ENCODE assay signal across 29 cellular contexts in the genomic region with DNA sequence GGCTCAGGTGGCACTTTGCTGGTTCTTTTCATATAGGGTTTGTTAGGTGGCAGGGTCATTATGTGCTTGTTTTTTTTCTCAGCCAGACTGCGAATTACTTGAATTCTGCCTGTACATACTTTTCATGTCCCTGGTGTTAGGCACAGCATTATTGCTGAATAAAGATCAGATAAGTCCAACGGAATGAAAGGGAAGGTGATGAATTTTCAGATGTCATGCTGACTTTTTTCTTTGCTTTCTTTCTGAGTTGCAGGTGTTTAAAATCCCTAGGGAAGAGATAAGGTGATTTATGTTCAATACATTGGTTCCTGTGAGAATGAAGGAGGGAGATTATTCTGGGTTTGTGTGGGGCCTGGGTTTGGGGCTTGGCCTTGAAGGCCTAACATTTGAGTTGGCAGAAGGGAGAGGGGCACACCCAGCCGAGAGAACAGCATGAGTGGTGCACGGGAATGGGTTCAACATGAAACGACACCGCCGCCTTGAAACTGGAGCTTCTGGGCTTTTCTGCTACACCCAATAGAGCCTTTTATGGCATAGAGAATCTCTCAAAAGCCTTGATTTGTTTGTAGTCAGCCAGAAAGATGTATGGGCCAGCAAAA.
DNase-seq lines count a peak whose midpoint lies in the region; ATAC-seq, FAIRE-seq and TF ChIP-seq lines count a peak whose summit lies in the region.
"Had no signal": no experiment of that assay in that cellular context is flagged by ENCODE, and none has a peak within 500 bp of the region (broad histone marks: within the 10 kb centered on the region; RNA-seq: fewer than 3 reads in every experiment).

No MANE protein-coding gene starts in this region.

- H3K27me3 Mint-ChIP-seq in HFFc6 (ENCODE audit: insufficient read depth): no peaks in the 10 kb centered on the region
- no peaks in the 10 kb centered on the region for H3K27me3 Mint-ChIP-seq in stimulated activated naive B cell treated with anti-CD40 and anti-IgM and Interleukin-4, amounts not matched to agents 10 μg/mL and 1 μg/mL and 100 μg/mL, for 72 hours
- H3K27me3 Mint-ChIP-seq: activated naive CD4-positive, alpha-beta T cell treated with anti-CD3 and anti-CD28 coated beads, Interleukin-2, amount 50 U/mL, for 24 hours; type B pancreatic cell had no signal

- no peak for FAIRE-seq in K562 (lab: Jason Lieb, UNC)

- H3K9me1 ChIP-seq in K562 (ENCODE audit: control insufficient read depth, insufficient read depth, low read length): no peaks in the 10 kb centered on the region

- H3K9me3 ChIP-seq in K562 (replicated peaks; ENCODE audit: control insufficient read depth, insufficient read depth, low read depth, low read length) (no peaks in the 10 kb centered on the region), HAP-1 (no peaks in the 10 kb centered on the region), GM23248 (ENCODE audit: low read depth) (no peaks in the 10 kb centered on the region)
- H3K9me3 ChIP-seq: gastroesophageal sphincter, MG63, psoas muscle, sigmoid colon had no signal

- TF ChIP-seq POLR2A in K562 (conservative IDR thresholded peaks at IDR 0.05): no peak

- H3K23ac ChIP-seq in mesendoderm (ENCODE audit: low read length): no peak overlapping the region

- H3K9ac ChIP-seq in K562 (ENCODE audit: insufficient read depth in 1 of 2, low read depth in 2 of 2, low read length in 2 of 2) (no peak overlapping the region), mesendoderm (ENCODE audit: low read length) (no peak overlapping the region), GM23248 (no peak overlapping the region)
- H3K9ac ChIP-seq: BLaER1 treated with 17β-estradiol and CSF1 and Interleukin-3, amounts not matched to agents 10 nM and 100 nM; KMS-11 had no signal

- H3K36me3 ChIP-seq in K562 (ENCODE audit: control insufficient read depth, insufficient read depth, low read length) (no peaks in the 10 kb centered on the region), mesendoderm (ENCODE audit: control insufficient read depth, insufficient read depth, low read length) (no peaks in the 10 kb centered on the region), HAP-1 (replicated peaks) (no peaks in the 10 kb centered on the region), GM23248 (ENCODE audit: low read depth) (no peaks in the 10 kb centered on the region)
- H3K36me3 ChIP-seq: gastroesophageal sphincter, MG63, sigmoid colon had no signal

- H3K56ac ChIP-seq in mesendoderm (ENCODE audit: low read length): no peak overlapping the region

- CTCF ChIA-PET in K562 (lab: Yijun Ruan, JAX; ENCODE audit: low intra/inter-chr PET ratio): no interaction called here

- no peak for TF ChIP-seq RAD21 in K562 (CRISPR knock-in tag; conservative IDR thresholded peaks at IDR 0.05 in 1 of 2, IDR thresholded peaks at IDR 0.05 in 1 of 2)

- peak overlapping the region; percentile 22; the same call in 1 of the 3 replicates for H3K27ac ChIP-seq in K562 (ENCODE audit: extremely low read depth, low read depth, low read length)
- H3K27ac ChIP-seq in mesendoderm (ENCODE audit: low read depth, low read length): no peak overlapping the region
- no peak overlapping the region for H3K27ac ChIP-seq in GM23248
- H3K27ac ChIP-seq: BLaER1 treated with 17β-estradiol and CSF1 and Interleukin-3, amounts not matched to agents 10 nM and 100 nM; gastroesophageal sphincter; KMS-11; psoas muscle; sigmoid colon had no signal

- H3K27ac Mint-ChIP-seq in HFFc6: peak overlapping the region; percentile 17; the same call in 1 of the 2 replicates
- H3K27ac Mint-ChIP-seq in stimulated activated naive B cell treated with anti-CD40 and anti-IgM and Interleukin-4, amounts not matched to agents 10 μg/mL and 1 μg/mL and 100 μg/mL, for 72 hours: peak overlapping the region; percentile 78
- H3K27ac Mint-ChIP-seq: activated CD8-positive, alpha-beta T cell treated with anti-CD3 and anti-CD28 coated beads, Interleukin-2, amount 10 ng/mL, durations not matched to agents 7 days and 5 days; activated naive CD4-positive, alpha-beta T cell treated with anti-CD3 and anti-CD28 coated beads, Interleukin-2, amount 50 U/mL, for 24 hours; activated T-helper 2 cell treated with anti-CD3 and anti-CD28 coated beads, Interferon-gamma antibody, Interleukin-2, Interleukin-4, amounts not matched to agents 10 μg/mL and 5 μg/mL and 100 μg/mL, durations not matched to agents 14 hours and 24 hours and 36 hours; type B pancreatic cell had no signal

- no peaks in the 10 kb centered on the region for H3K27me3 ChIP-seq in K562 (ENCODE audit: control insufficient read depth in 2 of 2, insufficient read depth in 2 of 2, low read length in 2 of 2)
- H3K27me3 ChIP-seq in mesendoderm (ENCODE audit: insufficient read depth, low read length, poor library complexity): no peaks in the 10 kb centered on the region
- no peaks in the 10 kb centered on the region for H3K27me3 ChIP-seq in HAP-1 (ENCODE audit: low read depth)
- H3K27me3 ChIP-seq in GM23248 (replicated peaks; ENCODE audit: insufficient read depth): no peaks in the 10 kb centered on the region
- H3K27me3 ChIP-seq: BLaER1 treated with 17β-estradiol and CSF1 and Interleukin-3, amounts not matched to agents 10 nM and 100 nM; gastroesophageal sphincter; MG63; sigmoid colon had no signal

- H2BK120ac ChIP-seq in mesendoderm (ENCODE audit: low read depth, low read length): no peak overlapping the region

- no peaks in the 10 kb centered on the region for H3K79me2 ChIP-seq in K562 (ENCODE audit: control insufficient read depth, insufficient read depth, low read length)
- peaks cover 15% of the 10 kb centered on the region for H3K79me2 ChIP-seq in mesendoderm (ENCODE audit: control insufficient read depth, insufficient read depth, low read length)
- peaks cover 100% of the 10 kb centered on the region for H3K79me2 ChIP-seq in GM23248 (ENCODE audit: insufficient read depth)

- H3K4ac ChIP-seq in mesendoderm (ENCODE audit: low read depth, low read length): no peak overlapping the region

- H3K79me1 ChIP-seq in mesendoderm (ENCODE audit: low read length): peaks cover 2% of the 10 kb centered on the region

- no peak overlapping the region for H4K8ac ChIP-seq in mesendoderm (ENCODE audit: low read depth, low read length)

- peaks cover 75% of the 10 kb centered on the region for H3K4me1 Mint-ChIP-seq in HFFc6 (ENCODE audit: low read depth)
- H3K4me1 Mint-ChIP-seq in stimulated activated naive B cell treated with anti-CD40 and anti-IgM and Interleukin-4, amounts not matched to agents 10 μg/mL and 1 μg/mL and 100 μg/mL, for 72 hours: peaks cover 45 to 79% of the 10 kb centered on the region in 2 donors

- no peaks in the 10 kb centered on the region for H3K9me2 ChIP-seq in GM23248 (ENCODE audit: insufficient read depth)

- H3K4me3 Mint-ChIP-seq in HFFc6: no peak overlapping the region
- peak overlapping the region in 1 of 2 donors; percentile 49 for H3K4me3 Mint-ChIP-seq in stimulated activated naive B cell treated with anti-CD40 and anti-IgM and Interleukin-4, amounts not matched to agents 10 μg/mL and 1 μg/mL and 100 μg/mL, for 72 hours
- H3K4me3 Mint-ChIP-seq: activated CD8-positive, alpha-beta T cell treated with anti-CD3 and anti-CD28 coated beads, Interleukin-2, amount 10 ng/mL, durations not matched to agents 7 days and 5 days; activated naive CD4-positive, alpha-beta T cell treated with anti-CD3 and anti-CD28 coated beads, Interleukin-2, amount 50 U/mL, for 24 hours; immature natural killer cell; type B pancreatic cell had no signal

- no peak for TF ChIP-seq EP300 in K562 (IDR thresholded peaks at IDR 0.05; ENCODE audit: low read length)

- peaks cover 26% of the 10 kb centered on the region for H3F3A ChIP-seq in GM23248 (ENCODE audit: insufficient read depth)

- no peak overlapping the region for H2BK15ac ChIP-seq in mesendoderm (replicated peaks; ENCODE audit: low read depth)

- no peak overlapping the region for H2AK5ac ChIP-seq in mesendoderm (ENCODE audit: low read length)

- no peak overlapping the region for H2BK5ac ChIP-seq in mesendoderm (ENCODE audit: low read length)

- intact Hi-C loops in K562 (cut with micrococcal nuclease): no loop called here

- no peak for ATAC-seq in K562
- ATAC-seq in stimulated activated naive B cell treated with anti-CD40 and anti-IgM and Interleukin-4, amounts not matched to agents 10 μg/mL and 1 μg/mL and 100 μg/mL, for 72 hours (replicated peaks): no peak
- ATAC-seq: activated CD8-positive, alpha-beta T cell treated with anti-CD3 and anti-CD28 coated beads, Interleukin-2, amount 10 ng/mL, durations not matched to agents 7 days and 5 days; gastroesophageal sphincter; psoas muscle; Right ventricle myocardium inferior had no signal

- peaks cover 41% of the 10 kb centered on the region for H3K36me3 Mint-ChIP-seq in HFFc6 (ENCODE audit: low read depth)
- peaks cover 41 to 61% of the 10 kb centered on the region in 2 donors for H3K36me3 Mint-ChIP-seq in stimulated activated naive B cell treated with anti-CD40 and anti-IgM and Interleukin-4, amounts not matched to agents 10 μg/mL and 1 μg/mL and 100 μg/mL, for 72 hours
- H3K36me3 Mint-ChIP-seq: immature natural killer cell had no signal

- WGBS in K562 (ENCODE audit: insufficient coverage, low coverage, missing lambda C conversion rate): 55% methylated on average over 7 of the region's 7 CpGs
- WGBS in mesendoderm (ENCODE audit: extremely low coverage, insufficient coverage, low lambda C conversion rate): no CpG with 5 or more reads among the region's 7 CpGs
- 94 to 98% methylated on average over 7 of the region's 7 CpGs for WGBS in GM23248 (ENCODE audit: low coverage in 1 of 2, low lambda C conversion rate in 2 of 2, missing lambda C conversion rate in 2 of 2), 2 experiments

- H3K4me3 ChIP-seq in K562: no peak overlapping the region
- H3K4me3 ChIP-seq in mesendoderm (ENCODE audit: low read length): no peak overlapping the region
- no peak overlapping the region for H3K4me3 ChIP-seq in HAP-1
- H3K4me3 ChIP-seq in GM23248: no peak overlapping the region
- H3K4me3 ChIP-seq: BLaER1 treated with 17β-estradiol and CSF1 and Interleukin-3, amounts not matched to agents 10 nM and 100 nM; gastroesophageal sphincter; MG63; psoas muscle; sigmoid colon had no signal

- DNase-seq in HFFc6 (no peak), K562 (ENCODE audit: extremely low read depth in 1 of 4, low spot score in 3 of 4) (no peak), mesendoderm (peak; percentile 37), HAP-1 (ENCODE audit: low spot score in 2 of 2) (no peak), GM23248 (no peak), GOT3 (lab: John Stamatoyannopoulos, UW) (no peak)
- no peak for DNase-seq in stimulated activated naive B cell treated with anti-CD40 and anti-IgM and Interleukin-4, amounts not matched to agents 10 μg/mL and 1 μg/mL and 100 μg/mL, for 72 hours
- DNase-seq: activated CD8-positive, alpha-beta T cell treated with anti-CD3 and anti-CD28 coated beads, Interleukin-2, amount 10 ng/mL, durations not matched to agents 7 days and 5 days; amygdala; Calu3; DMS79 treated with DMSO at 0.1 percent for 48 hours; hippocampal formation; immature natural killer cell; mesenchymal stem cell; MG63; NCI-H2029 treated with DMSO at 0.1 percent for 48 hours; NCI-H526; psoas muscle; sigmoid colon; stimulated activated CD4-positive, alpha-beta T cell treated with anti-CD3 and anti-CD28 coated beads, Interleukin-12 subunit alpha, Interleukin-12 subunit beta, amount 100 ng/mL, for 4 hours; stimulated activated CD4-positive, alpha-beta T cell treated with anti-CD3 and anti-CD28 coated beads, Interleukin-2, amount 100 ng/mL, for 48 hours; T-helper 2 cell had no signal

- H2AFZ ChIP-seq in K562 (ENCODE audit: low read depth, low read length): no peak overlapping the region
- no peak overlapping the region for H2AFZ ChIP-seq in GM23248

- H3K4me1 ChIP-seq in K562 (replicated peaks in 1 of 2; ENCODE audit: control insufficient read depth in 2 of 2, insufficient read depth in 2 of 2, low read length in 2 of 2) (peaks cover 2 to 5% of the 10 kb centered on the region in 2 experiments; a peak in 2 of 5 replicates), mesendoderm (ENCODE audit: control insufficient read depth, low read depth, low read length) (peaks cover 2% of the 10 kb centered on the region), HAP-1 (peaks cover 13% of the 10 kb centered on the region), GM23248 (ENCODE audit: insufficient read depth) (peaks cover 42% of the 10 kb centered on the region)
- H3K4me1 ChIP-seq: psoas muscle had no signal

- H4K5ac ChIP-seq in mesendoderm (ENCODE audit: low read length): no peak overlapping the region

- TF ChIP-seq CTCF in HFFc6 (IDR thresholded peaks at IDR 0.05): no peak
- TF ChIP-seq CTCF in K562 (IDR thresholded peaks at IDR 0.05 in 2 of 3, conservative IDR thresholded peaks at IDR 0.05 in 1 of 3; ENCODE audit: insufficient read depth in 2 of 3, low read depth in 1 of 3, low read length in 3 of 3): no peak

- in situ Hi-C loops in K562 (cut with MboI) (no loop called here), HAP-1 (cut with MboI; ENCODE audit: low sequenced_read_pairs) (no loop called here), GM23248 (cut with MboI) (no loop called here)

- BruUV-seq in K562 (replicated peaks; lab: Mats Ljungman, UMichigan): no TSS peak

- POLR2A ChIA-PET in K562 (lab: Yijun Ruan, JAX): interaction anchor here (0.9 kb wide), 1 partner anchor 8 kb away, joined by 3 read pairs; no protein-coding TSS in a partner anchor

- H3K4me2 ChIP-seq in K562 (ENCODE audit: insufficient read depth, low read length) (no peak overlapping the region), mesendoderm (ENCODE audit: low read length) (no peak overlapping the region), GM23248 (ENCODE audit: unreplicated experiment) (no peak overlapping the region)
- H3K4me2 ChIP-seq: BLaER1 treated with 17β-estradiol and CSF1 and Interleukin-3, amounts not matched to agents 10 nM and 100 nM; KMS-11 had no signal

- no peak overlapping the region for H3K18ac ChIP-seq in mesendoderm (ENCODE audit: low read length)

- no peaks in the 10 kb centered on the region for H3K9me3 Mint-ChIP-seq in HFFc6
- H3K9me3 Mint-ChIP-seq in stimulated activated naive B cell treated with anti-CD40 and anti-IgM and Interleukin-4, amounts not matched to agents 10 μg/mL and 1 μg/mL and 100 μg/mL, for 72 hours: peaks cover under 1 to 6% of the 10 kb centered on the region in 2 donors
- H3K9me3 Mint-ChIP-seq: activated naive CD4-positive, alpha-beta T cell treated with anti-CD3 and anti-CD28 coated beads, Interleukin-2, amount 50 U/mL, for 24 hours; immature natural killer cell had no signal

- H4K20me1 ChIP-seq in K562 (replicated peaks; ENCODE audit: control insufficient read depth, insufficient read depth, low read length) (no peaks in the 10 kb centered on the region), GM23248 (ENCODE audit: insufficient read depth) (no peaks in the 10 kb centered on the region)
